ENCODE assay signal across 6 cellular contexts in the genomic region with DNA sequence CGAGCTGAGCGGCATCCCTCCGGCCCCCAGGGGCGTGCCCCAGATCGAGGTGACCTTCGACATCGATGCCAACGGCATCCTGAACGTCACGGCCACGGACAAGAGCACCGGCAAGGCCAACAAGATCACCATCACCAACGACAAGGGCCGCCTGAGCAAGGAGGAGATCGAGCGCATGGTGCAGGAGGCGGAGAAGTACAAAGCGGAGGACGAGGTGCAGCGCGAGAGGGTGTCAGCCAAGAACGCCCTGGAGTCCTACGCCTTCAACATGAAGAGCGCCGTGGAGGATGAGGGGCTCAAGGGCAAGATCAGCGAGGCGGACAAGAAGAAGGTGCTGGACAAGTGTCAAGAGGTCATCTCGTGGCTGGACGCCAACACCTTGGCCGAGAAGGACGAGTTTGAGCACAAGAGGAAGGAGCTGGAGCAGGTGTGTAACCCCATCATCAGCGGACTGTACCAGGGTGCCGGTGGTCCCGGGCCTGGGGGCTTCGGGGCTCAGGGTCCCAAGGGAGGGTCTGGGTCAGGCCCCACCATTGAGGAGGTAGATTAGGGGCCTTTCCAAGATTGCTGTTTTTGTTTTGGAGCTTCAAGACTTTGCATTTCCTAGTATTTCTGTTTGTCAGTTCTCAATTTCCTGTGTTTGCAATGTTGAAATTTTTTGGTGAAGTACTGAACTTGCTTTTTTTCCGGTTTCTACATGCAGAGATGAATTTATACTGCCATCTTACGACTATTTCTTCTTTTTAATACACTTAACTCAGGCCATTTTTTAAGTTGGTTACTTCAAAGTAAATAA. TPM values are rescaled to one million over a fixed set of nuclear protein-coding genes. Genes with fewer than 3 reads are reported as not detected.
DNase-seq lines count a peak whose midpoint lies in the region; ATAC-seq and TF ChIP-seq lines count a peak whose summit lies in the region.
"Not testable (repeated sequence)": the region's sequence is repeated elsewhere in the genome, so short reads cannot be mapped to it uniquely, and the experiment has no call there.

No MANE protein-coding gene starts in this region.

- H3K27ac ChIP-seq in epithelial cell of prostate: peak overlapping the region; percentile 38
- not testable (repeated sequence) for H3K27ac ChIP-seq in smooth muscle cell (ENCODE audit: low read depth)

- not testable (repeated sequence) for TF ChIP-seq CTCF in smooth muscle cell (IDR thresholded peaks at IDR 0.05; ENCODE audit: borderline replicate concordance, insufficient read depth, poor library complexity, severe bottlenecking)

- peaks cover 14% of the 10 kb centered on the region for H3K79me2 ChIP-seq in smooth muscle cell (ENCODE audit: low read depth)

- H3K36me3 Mint-ChIP-seq in activated T-helper 2 cell treated with anti-CD3 and anti-CD28 coated beads, Interferon-gamma antibody, Interleukin-2, Interleukin-4, amounts not matched to agents 10 μg/mL and 5 μg/mL and 100 μg/mL, durations not matched to agents 14 hours and 24 hours and 36 hours (ENCODE audit: low read depth): peaks cover 17% of the 10 kb centered on the region
- H3K36me3 Mint-ChIP-seq in memory B cell: not testable (repeated sequence)

- not testable (repeated sequence) for H3K9me3 Mint-ChIP-seq in activated T-helper 2 cell treated with anti-CD3 and anti-CD28 coated beads, Interferon-gamma antibody, Interleukin-2, Interleukin-4, amounts not matched to agents 10 μg/mL and 5 μg/mL and 100 μg/mL, durations not matched to agents 14 hours and 24 hours and 36 hours; memory B cell

- not testable (repeated sequence) for H4K20me1 ChIP-seq in smooth muscle cell (ENCODE audit: low read depth)

- peak overlapping the region; percentile 25 for H3K4me3 ChIP-seq in smooth muscle cell

- peaks cover 22% of the 10 kb centered on the region for H3F3A ChIP-seq in smooth muscle cell (ENCODE audit: low read depth)

- WGBS in smooth muscle cell (ENCODE audit: low lambda C conversion rate): 85% methylated on average over 13 of the region's 37 CpGs

- intact Hi-C loops in activated T-helper 2 cell treated with anti-CD3 and anti-CD28 coated beads, Interferon-gamma antibody, Interleukin-2, Interleukin-4, amounts not matched to agents 10 μg/mL and 5 μg/mL and 100 μg/mL, durations not matched to agents 14 hours and 24 hours and 36 hours (cut with micrococcal nuclease): not testable (repeated sequence)

- DNase-seq in C1 segment of cervical spinal cord (lab: John Stamatoyannopoulos, UW): peak in 11 of 14 donors; percentile 22 to 82 (median 42)
- peak; percentile 63 for DNase-seq in NOMO-1 treated with DMSO at 0.1 percent for 48 hours (lab: John Stamatoyannopoulos, UW; ENCODE audit: unreplicated experiment)
- DNase-seq in activated T-helper 2 cell treated with anti-CD3 and anti-CD28 coated beads, Interferon-gamma antibody, Interleukin-2, Interleukin-4, amounts not matched to agents 10 μg/mL and 5 μg/mL and 100 μg/mL, durations not matched to agents 14 hours and 24 hours and 36 hours (ENCODE audit: low spot score); epithelial cell of prostate (ENCODE audit: low read depth, low spot score); memory B cell (ENCODE audit: low spot score in 2 of 2); smooth muscle cell (lab: John Stamatoyannopoulos, UW; ENCODE audit: unreplicated experiment): not testable (repeated sequence)

- H3K27me3 ChIP-seq in smooth muscle cell (ENCODE audit: low read depth): not testable (repeated sequence)

- H3K27ac Mint-ChIP-seq in activated T-helper 2 cell treated with anti-CD3 and anti-CD28 coated beads, Interferon-gamma antibody, Interleukin-2, Interleukin-4, amounts not matched to agents 10 μg/mL and 5 μg/mL and 100 μg/mL, durations not matched to agents 14 hours and 24 hours and 36 hours: peak overlapping the region; percentile 95
- H3K27ac Mint-ChIP-seq in memory B cell: peak overlapping the region; percentile 67

- not testable (repeated sequence) for H3K9me3 ChIP-seq in smooth muscle cell (replicated peaks; ENCODE audit: low read depth)

- peaks cover 24% of the 10 kb centered on the region for H3K4me1 ChIP-seq in smooth muscle cell (ENCODE audit: low read depth)

- H3K9ac ChIP-seq in smooth muscle cell (ENCODE audit: low read depth): not testable (repeated sequence)

- H3K36me3 ChIP-seq in smooth muscle cell (ENCODE audit: low read depth): not testable (repeated sequence)

- peaks cover 40% of the 10 kb centered on the region for H3K4me1 Mint-ChIP-seq in activated T-helper 2 cell treated with anti-CD3 and anti-CD28 coated beads, Interferon-gamma antibody, Interleukin-2, Interleukin-4, amounts not matched to agents 10 μg/mL and 5 μg/mL and 100 μg/mL, durations not matched to agents 14 hours and 24 hours and 36 hours (ENCODE audit: low read depth)
- peaks cover 26% of the 10 kb centered on the region for H3K4me1 Mint-ChIP-seq in memory B cell

- H3K27me3 Mint-ChIP-seq in activated T-helper 2 cell treated with anti-CD3 and anti-CD28 coated beads, Interferon-gamma antibody, Interleukin-2, Interleukin-4, amounts not matched to agents 10 μg/mL and 5 μg/mL and 100 μg/mL, durations not matched to agents 14 hours and 24 hours and 36 hours (ENCODE audit: low read depth); memory B cell: not testable (repeated sequence)

- not testable (repeated sequence) for H2AFZ ChIP-seq in smooth muscle cell (ENCODE audit: low read depth)

- H3K4me3 Mint-ChIP-seq in activated T-helper 2 cell treated with anti-CD3 and anti-CD28 coated beads, Interferon-gamma antibody, Interleukin-2, Interleukin-4, amounts not matched to agents 10 μg/mL and 5 μg/mL and 100 μg/mL, durations not matched to agents 14 hours and 24 hours and 36 hours (ENCODE audit: low read depth): peak overlapping the region; percentile 94
- H3K4me3 Mint-ChIP-seq in memory B cell: peak overlapping the region; percentile 87

- peak; percentile 23 for ATAC-seq in memory B cell (ENCODE audit: low read depth)

- peak overlapping the region; percentile 79 for H3K4me2 ChIP-seq in smooth muscle cell

RNA-seq across cellular contexts. Expression of a gene that starts 2.0 kb away (rescaled TPM):
- 112 and 118 TPM in 2 replicates for total RNA-seq in activated T-helper 2 cell treated with anti-CD3 and anti-CD28 coated beads, Interferon-gamma antibody, Interleukin-2, Interleukin-4, amounts not matched to agents 10 μg/mL and 5 μg/mL and 100 μg/mL, durations not matched to agents 14 hours and 24 hours and 36 hours
- total RNA-seq in smooth muscle cell: 52.6 and 59.5 TPM in 2 replicates
- 61.2 and 71.6 TPM in 2 replicates for polyA plus RNA-seq in smooth muscle cell

RNA-seq across cellular contexts. Expression of a gene that starts 2.2 kb away (rescaled TPM):
- 2.1 and 2.4 TPM in 2 replicates for total RNA-seq in activated T-helper 2 cell treated with anti-CD3 and anti-CD28 coated beads, Interferon-gamma antibody, Interleukin-2, Interleukin-4, amounts not matched to agents 10 μg/mL and 5 μg/mL and 100 μg/mL, durations not matched to agents 14 hours and 24 hours and 36 hours
- 0.63 and 0.94 TPM in 2 replicates for total RNA-seq in smooth muscle cell
- polyA plus RNA-seq in smooth muscle cell: 0.19 and 1.0 TPM in 2 replicates

RNA-seq across cellular contexts. Expression of a gene that starts 10.2 kb away (rescaled TPM):
- total RNA-seq in activated T-helper 2 cell treated with anti-CD3 and anti-CD28 coated beads, Interferon-gamma antibody, Interleukin-2, Interleukin-4, amounts not matched to agents 10 μg/mL and 5 μg/mL and 100 μg/mL, durations not matched to agents 14 hours and 24 hours and 36 hours: 116 and 120 TPM in 2 replicates
- total RNA-seq in smooth muscle cell: 33.6 and 43.1 TPM in 2 replicates
- 30.7 and 36.7 TPM in 2 replicates for polyA plus RNA-seq in smooth muscle cell

RNA-seq across cellular contexts. Expression of a gene that starts 10.6 kb away (rescaled TPM):
- 130 TPM in 2 replicates for total RNA-seq in activated T-helper 2 cell treated with anti-CD3 and anti-CD28 coated beads, Interferon-gamma antibody, Interleukin-2, Interleukin-4, amounts not matched to agents 10 μg/mL and 5 μg/mL and 100 μg/mL, durations not matched to agents 14 hours and 24 hours and 36 hours
- total RNA-seq in smooth muscle cell: 62.0 and 91.2 TPM in 2 replicates
- 73.6 and 81.6 TPM in 2 replicates for polyA plus RNA-seq in smooth muscle cell

RNA-seq across cellular contexts. Expression of a gene that starts 21.8 kb away (rescaled TPM):
- total RNA-seq in activated T-helper 2 cell treated with anti-CD3 and anti-CD28 coated beads, Interferon-gamma antibody, Interleukin-2, Interleukin-4, amounts not matched to agents 10 μg/mL and 5 μg/mL and 100 μg/mL, durations not matched to agents 14 hours and 24 hours and 36 hours: 166 and 176 TPM in 2 replicates
- total RNA-seq in smooth muscle cell: 31.9 and 60.8 TPM in 2 replicates
- polyA plus RNA-seq in smooth muscle cell: 76.9 and 80.8 TPM in 2 replicates
